ENCODE assay signal across 8 cellular contexts in the genomic region with DNA sequence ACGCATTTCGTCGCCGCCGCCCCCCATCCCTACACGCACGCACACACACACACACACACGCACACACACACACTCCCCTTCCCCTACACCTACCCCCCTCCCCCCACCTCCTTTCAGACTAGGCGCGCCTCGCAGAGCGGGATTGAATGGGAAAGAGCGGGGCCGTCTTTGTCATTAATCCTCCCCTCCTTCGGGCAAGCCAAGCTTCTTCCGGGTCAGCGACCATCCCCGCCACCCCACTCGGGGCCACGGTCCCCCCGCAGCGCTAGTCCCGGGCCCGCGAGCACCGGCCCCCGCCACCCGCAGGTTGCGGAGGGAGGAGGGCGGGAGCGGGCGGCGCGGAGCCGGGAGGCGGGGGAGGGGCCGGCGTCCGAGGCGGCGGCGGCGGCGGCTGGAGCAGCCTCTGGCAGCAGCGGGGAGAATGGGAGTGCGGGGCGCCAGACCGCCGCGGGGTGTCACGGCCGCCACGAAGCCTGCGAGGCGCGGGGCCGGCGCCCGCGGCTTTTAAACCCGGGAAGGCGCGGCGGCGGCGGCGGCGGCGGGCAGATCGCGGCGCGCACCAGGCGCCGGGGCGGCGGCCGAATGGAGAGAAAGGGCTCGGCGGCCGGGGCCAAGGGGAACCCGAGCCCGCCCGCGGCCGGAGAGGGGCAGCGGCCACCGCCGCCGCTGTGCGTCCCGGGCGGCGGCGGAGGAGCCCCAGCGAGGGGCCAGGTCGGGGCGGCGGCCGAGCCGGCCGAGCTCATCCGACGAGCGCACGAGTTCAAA. TPM values are rescaled to one million over a fixed set of nuclear protein-coding genes. Genes with fewer than 3 reads are reported as not detected.
DNase-seq lines count a peak whose midpoint lies in the region; ATAC-seq and TF ChIP-seq lines count a peak whose summit lies in the region.

A gene (plus strand): TSS at position 369 of the 765 bp plus-strand sequence. CDS start 214 bp downstream, at position 583.

- TF ChIP-seq CTCF in BE2C (IDR thresholded peaks at IDR 0.05; ENCODE audit: low read depth, low read length) = no peak
- TF ChIP-seq CTCF in right lobe of liver (IDR thresholded peaks at IDR 0.05) = no peak

- H3K36me3 ChIP-seq in BE2C (no peaks in the 10 kb centered on the region), SK-N-MC (ENCODE audit: insufficient read depth, low read length) (no peaks in the 10 kb centered on the region), right lobe of liver (no peaks in the 10 kb centered on the region)

- H3K27me3 ChIP-seq in BE2C (peaks cover 77% of the 10 kb centered on the region), right lobe of liver (no peaks in the 10 kb centered on the region)

- no peaks in the 10 kb centered on the region for H3K9me3 ChIP-seq in BE2C
- no peaks in the 10 kb centered on the region for H3K9me3 ChIP-seq in SK-N-MC (ENCODE audit: low read depth, low read length)
- no peaks in the 10 kb centered on the region for H3K9me3 ChIP-seq in right lobe of liver

- DNase-seq in BE2C (peak; percentile 25), SK-N-MC (ENCODE audit: low read depth, low spot score) (no peak), cerebellum (ENCODE audit: low spot score) (peak; percentile 63), right lobe of liver (peak in 1 of 3 donors; percentile 57), GM19240 (ENCODE audit: insufficient read length, low spot score) (no peak), NOMO-1 (lab: John Stamatoyannopoulos, UW; ENCODE audit: unreplicated experiment in 2 of 2) (no peak)

- H3K27ac ChIP-seq in SK-N-MC = no peak within 1 kb of the TSS
- H3K27ac ChIP-seq in right lobe of liver = no peak within 1 kb of the TSS
- no peak within 1 kb of the TSS for H3K27ac ChIP-seq in temporal lobe (ENCODE audit: low read depth, low read length)

- H3K4me1 ChIP-seq in BE2C (no peaks in the 10 kb centered on the region), right lobe of liver (peaks cover 0 to 9% (median 0%) of the 10 kb centered on the region in 4 donors)

- WGBS in right lobe of liver (ENCODE audit: insufficient coverage, low coverage, low lambda C conversion rate, missing lambda C conversion rate) = under 1% methylated on average over 24 of the region's 106 CpGs

- H3K9ac ChIP-seq in SK-N-MC (ENCODE audit: insufficient read length) = peak within 1 kb of the TSS; percentile 66

- ATAC-seq in GM21381 (IDR thresholded peaks at IDR 0.05; ENCODE audit: unreplicated experiment) (peak; percentile 29), right lobe of liver (peak; percentile 74 to 79 (median 78))

- no peak for TF ChIP-seq POLR2A in right lobe of liver (IDR thresholded peaks at IDR 0.05)

- intact Hi-C loops in right lobe of liver (cut with DNase I) = no loop called here

- H3K4me3 ChIP-seq in BE2C (ENCODE audit: low read depth, low read length) (peak within 1 kb of the TSS; percentile 40), SK-N-MC (peak within 1 kb of the TSS; percentile 94), right lobe of liver (peak within 1 kb of the TSS; percentile 50 to 60 (median 59))

RNA-seq across cellular contexts. Expression of the gene that starts here (rescaled TPM):
- polyA plus RNA-seq in BE2C (2012; ENCODE audit: insufficient read depth, insufficient read length, low read depth) = not detected
- total RNA-seq in cerebellum (15.5 TPM), right lobe of liver (1 to 10 TPM in 3 of 6 experiments, under 1 TPM in 3; 0.15 to 5.5 (median 2.8) TPM), temporal lobe (20.9 TPM)

Comparison
In these comparisons a context has a peak if more than half of its experiments do, and no peak if none do; other contexts are left out.
1. DNase-seq: peak in BE2C (single experiment) and cerebellum (single experiment); none in SK-N-MC (single experiment), GM19240 (single experiment) and NOMO-1 (0 of 2).
2. H3K4me3 ChIP-seq: peak in every context shown above with its lines; median percentile 94 in SK-N-MC; 59 in right lobe of liver; 40 in BE2C.